ENCODE assay signal across 20 cellular contexts in genomic region chr3:134897391-134898131, GRCh38.
DNase-seq lines count a peak whose midpoint lies in the region; ATAC-seq, FAIRE-seq and TF ChIP-seq lines count a peak whose summit lies in the region.
"Had no signal": no experiment of that assay in that cellular context is flagged by ENCODE, and none has a peak within 500 bp of the region (broad histone marks: within the 10 kb centered on the region; RNA-seq: fewer than 3 reads in every experiment).

No MANE protein-coding gene starts in this region.

- no peak overlapping the region for H3K27ac ChIP-seq in H1 (ENCODE audit: low read depth, low read length)
- H3K27ac ChIP-seq: A549, SK-N-MC had no signal

- no peak overlapping the region for H2AFZ ChIP-seq in H1 (ENCODE audit: low read length)

- ATAC-seq in GM21515 (IDR thresholded peaks at IDR 0.05; ENCODE audit: unreplicated experiment) (no peak), GM21526 (IDR thresholded peaks at IDR 0.05; ENCODE audit: low FRiP score, unreplicated experiment) (no peak)
- ATAC-seq: A549, PC-3 had no signal

- peak; percentile 17 to 19; a peak in 2 of 4 replicates for TF ChIP-seq RAD21 in H1 (IDR thresholded peaks at IDR 0.05 in 1 of 2, conservative IDR thresholded peaks at IDR 0.05 in 1 of 2; ENCODE audit: low read depth in 2 of 2, low read length in 2 of 2)

- H4K5ac ChIP-seq in H1 (ENCODE audit: insufficient read length, low read depth, low read length): no peak overlapping the region

- 92% methylated on average over 10 of the region's 10 CpGs; no CpG with 5 or more reads in 1 of the 2 experiments for WGBS in H1 (ENCODE audit: extremely low coverage in 1 of 2, insufficient coverage in 1 of 2, insufficient read length in 1 of 2, insufficient replicate concordance in 2 of 2, low coverage in 1 of 2, low lambda C conversion rate in 2 of 2, missing lambda C conversion rate in 1 of 2), 2 experiments

- no peak overlapping the region for H2BK5ac ChIP-seq in H1 (ENCODE audit: low read depth, low read length)

- H3K56ac ChIP-seq in H1 (replicated peaks; ENCODE audit: insufficient read length, low read depth, low read length): no peak overlapping the region

- CTCF ChIA-PET in H1 (lab: Charles Lee; ENCODE audit: partially characterized antibody): interaction anchor here (1.0 to 1.5 kb wide), 3 partner anchors 9 to 297 kb away, joined by 3 to 7 read pairs (median 3); no protein-coding TSS in a partner anchor

- FAIRE-seq in H1 (lab: Jason Lieb, UNC): no peak
- FAIRE-seq: A549, G401.6, GM12892 had no signal

- H3K23me2 ChIP-seq in H1 (ENCODE audit: low read depth, low read length): no peaks in the 10 kb centered on the region

- no peaks in the 10 kb centered on the region for H3K9me3 ChIP-seq in H1 (ENCODE audit: insufficient read depth in 2 of 2, low read depth in 1 of 2, low read length in 1 of 2)
- H3K9me3 ChIP-seq: A549 had no signal

- H3K18ac ChIP-seq in H1 (ENCODE audit: extremely low read depth, low read length): no peak overlapping the region

- H3K4me2 ChIP-seq in H1 (ENCODE audit: insufficient read depth in 1 of 2, low read depth in 2 of 2, low read length in 2 of 2): no peak overlapping the region
- H3K4me2 ChIP-seq: A549 had no signal

- H3K79me1 ChIP-seq in H1 (ENCODE audit: low read depth, low read length): no peaks in the 10 kb centered on the region

- DNase-seq in NCI-H82 (lab: John Stamatoyannopoulos, UW) (peak; percentile 34), NCI-H82 treated with DMSO at 0.1 percent for 48 hours (lab: John Stamatoyannopoulos, UW; ENCODE audit: unreplicated experiment) (no peak), RPMI7951 (ENCODE audit: low read depth) (peak; percentile 34), H1 (ENCODE audit: low read depth in 1 of 2, low spot score in 2 of 2) (no peak), KG1 (lab: John Stamatoyannopoulos, UW) (no peak), kidney glomerular epithelial cell (lab: John Stamatoyannopoulos, UW) (no peak)
- DNase-seq: CD4-positive, CD25-positive, alpha-beta regulatory T cell; IMR-90; NCI-H1417 treated with DMSO at 0.1 percent for 48 hours; NCI-H1930; PC-3; RPMI8226; SHP77; SW 1271 had no signal

- no peak overlapping the region for H3K4ac ChIP-seq in H1 (replicated peaks; ENCODE audit: insufficient read length, low read depth, low read length)

- H3K36me3 ChIP-seq in H1 (ENCODE audit: control insufficient read depth in 2 of 4, insufficient read depth in 4 of 4, low read length in 3 of 4): no peaks in the 10 kb centered on the region

- no peak overlapping the region for H3K9ac ChIP-seq in H1 (replicated peaks in 1 of 4; ENCODE audit: extremely low read depth in 1 of 4, low read depth in 3 of 4, low read length in 3 of 4)

- no peak overlapping the region for H3K14ac ChIP-seq in H1 (ENCODE audit: insufficient read length)

- peaks cover 6% of the 10 kb centered on the region in 2 experiments for H4K20me1 ChIP-seq in H1 (replicated peaks in 1 of 2; ENCODE audit: control insufficient read depth in 1 of 2, insufficient read depth in 2 of 2, low read length in 2 of 2)

- no peak overlapping the region for H2BK15ac ChIP-seq in H1 (ENCODE audit: low read length)

- TF ChIP-seq EP300 in H1 (IDR thresholded peaks at IDR 0.05; ENCODE audit: borderline replicate concordance in 1 of 2, low read depth in 2 of 2, low read length in 2 of 2): no peak

- H3K4me3 ChIP-seq in H1 (ENCODE audit: extremely low read depth in 1 of 4, insufficient read depth in 2 of 4, low read depth in 3 of 4, low read length in 4 of 4): no peak overlapping the region
- H3K4me3 ChIP-seq: A549, SK-N-MC had no signal

- H2BK20ac ChIP-seq in H1 (ENCODE audit: low read length): no peak overlapping the region

- TF ChIP-seq POLR2A in H1 (IDR thresholded peaks at IDR 0.05; ENCODE audit: control extremely low read depth in 1 of 2, low read depth in 2 of 2, low read length in 2 of 2): no peak

- no peak overlapping the region for H2BK12ac ChIP-seq in H1 (ENCODE audit: low read depth, low read length)

- H2AK5ac ChIP-seq in H1 (ENCODE audit: low read depth, low read length): no peak overlapping the region

- no peak overlapping the region for H2BK120ac ChIP-seq in H1 (replicated peaks; ENCODE audit: low read depth, low read length)

- POLR2A ChIA-PET in H1 (lab: Charles Lee; ENCODE audit: partially characterized antibody): no interaction called here

- no peak overlapping the region for H4K91ac ChIP-seq in H1 (replicated peaks; ENCODE audit: insufficient read length, low read length)

- TF ChIP-seq CTCF in H1 (IDR thresholded peaks at IDR 0.05; ENCODE audit: control extremely low read depth in 1 of 3, insufficient read depth in 1 of 3, low read depth in 1 of 3, low read length in 3 of 3): no peak

- no peaks in the 10 kb centered on the region for H3K79me2 ChIP-seq in H1 (ENCODE audit: control insufficient read depth in 1 of 2, insufficient read depth in 2 of 2, low read length in 2 of 2)

- H3K27me3 ChIP-seq in H1 (replicated peaks in 1 of 4; ENCODE audit: control insufficient read depth in 3 of 4, extremely low read depth in 1 of 4, insufficient read depth in 3 of 4, low read length in 3 of 4): peaks cover 14 to 31% (median 21%) of the 10 kb centered on the region in 4 experiments; a peak in 5 of 7 replicates

- peaks cover 0 to 8% (median 6%) of the 10 kb centered on the region in 4 experiments; a peak in 4 of 7 replicates for H3K4me1 ChIP-seq in H1 (replicated peaks in 1 of 4; ENCODE audit: control insufficient read depth in 3 of 4, insufficient read depth in 4 of 4, low read length in 3 of 4)
- H3K4me1 ChIP-seq: A549 had no signal

- no peak overlapping the region for H3K23ac ChIP-seq in H1 (ENCODE audit: insufficient read length)

- no peak overlapping the region for H4K8ac ChIP-seq in H1 (ENCODE audit: extremely low read depth, insufficient read depth, low read length)

TF ChIP-seq in H1, 55 proteins besides CTCF, POLR2A, EP300 and RAD21:
- TF ChIP-seq SAP30 (IDR thresholded peaks at IDR 0.05; ENCODE audit: insufficient read depth, insufficient replicate concordance, low read length) (no peak), JUN (IDR thresholded peaks at IDR 0.05; ENCODE audit: low read depth, low read length) (no peak), NRF1 (IDR thresholded peaks at IDR 0.05; ENCODE audit: low read depth, low read length) (no peak), E2F6 (IDR thresholded peaks at IDR 0.05) (no peak), SRF (IDR thresholded peaks at IDR 0.05; ENCODE audit: low read depth, low read length) (no peak)

Comparison
In these comparisons a context has a peak if more than half of its experiments do, and no peak if none do; other contexts are left out.
1. DNase-seq: peak in NCI-H82 (single experiment) and RPMI7951 (single experiment); none in NCI-H82 treated with DMSO at 0.1 percent for 48 hours (single experiment), H1 (0 of 2), KG1 (single experiment) and kidney glomerular epithelial cell (single experiment).